22 cellular contexts compared by ENCODE assay signal in genomic region chr4:95590615-95591014, GRCh38. TPM values are rescaled to one million over a fixed set of nuclear protein-coding genes. Genes with fewer than 3 reads are reported as not detected.
A peak's percentile ranks its signal among the peaks of the same experiment; 100 is the strongest.
DNase-seq lines count a peak whose midpoint lies in the region; ATAC-seq, FAIRE-seq and TF ChIP-seq lines count a peak whose summit lies in the region.
"Had no signal": no experiment of that assay in that cellular context is flagged by ENCODE, and none has a peak within 500 bp of the region (broad histone marks: within the 10 kb centered on the region; RNA-seq: fewer than 3 reads in every experiment).

No MANE protein-coding gene starts in this region.

- H3K9me2 ChIP-seq in GM23338 (ENCODE audit: insufficient read depth): no peaks in the 10 kb centered on the region

- peak overlapping the region; percentile 81 for H3K27ac ChIP-seq in 22Rv1
- H3K27ac ChIP-seq in GM23338 (ENCODE audit: low read depth): no peak overlapping the region
- no peak overlapping the region for H3K27ac ChIP-seq in neural progenitor cell
- H3K27ac ChIP-seq: C4-2B had no signal

- no peaks in the 10 kb centered on the region for H3K9me3 ChIP-seq in neural progenitor cell (ENCODE audit: low read depth)

- H3K9me3 Mint-ChIP-seq in GM23338 (no peaks in the 10 kb centered on the region), neural progenitor cell (peaks cover 2% of the 10 kb centered on the region)
- H3K9me3 Mint-ChIP-seq: CD4-positive, alpha-beta T cell had no signal

- no peak overlapping the region for H3K4me2 ChIP-seq in GM23338
- H3K4me2 ChIP-seq in neural progenitor cell: no peak overlapping the region

- H3K4me3 ChIP-seq in GM23338: no peak overlapping the region
- H3K4me3 ChIP-seq in bronchial epithelial cell (ENCODE audit: low read depth, low read length): no peak overlapping the region
- H3K4me3 ChIP-seq in neural progenitor cell: no peak overlapping the region

- no peaks in the 10 kb centered on the region for H3K36me3 ChIP-seq in GM23338 (ENCODE audit: insufficient read depth)
- no peaks in the 10 kb centered on the region for H3K36me3 ChIP-seq in bronchial epithelial cell (ENCODE audit: control insufficient read depth, insufficient read depth, low read length)
- no peaks in the 10 kb centered on the region for H3K36me3 ChIP-seq in neural progenitor cell

- no peaks in the 10 kb centered on the region for H3K27me3 ChIP-seq in GM23338 (ENCODE audit: insufficient read depth)
- H3K27me3 ChIP-seq in bronchial epithelial cell (ENCODE audit: control insufficient read depth, insufficient read depth, low read length): no peaks in the 10 kb centered on the region
- no peaks in the 10 kb centered on the region for H3K27me3 ChIP-seq in neural progenitor cell

- H2AFZ ChIP-seq in GM23338 (no peak overlapping the region), neural progenitor cell (replicated peaks) (no peak overlapping the region)

- peak; percentile 64 for FAIRE-seq in bronchial epithelial cell (lab: Jason Lieb, UNC)
- FAIRE-seq: A204.1, GM12892, GM18507, H1, HepG2 had no signal

- H3K36me3 Mint-ChIP-seq in GM23338 (ENCODE audit: low read depth) (no peaks in the 10 kb centered on the region), neural progenitor cell (no peaks in the 10 kb centered on the region)
- H3K36me3 Mint-ChIP-seq: IgD-negative memory B cell had no signal

- DNase-seq in GM23338 (ENCODE audit: low spot score): no peak
- DNase-seq in bronchial epithelial cell (ENCODE audit: low read depth): no peak
- no peak for DNase-seq in neural progenitor cell (ENCODE audit: low spot score)
- DNase-seq: AML-193; CD4-positive, alpha-beta T cell; DMS153; DMS79; GDM1; HCEC 1CT; KG1 had no signal

- H3K4me3 Mint-ChIP-seq in GM23338 (no peak overlapping the region), neural progenitor cell (no peak overlapping the region)
- H3K4me3 Mint-ChIP-seq: CD4-positive, alpha-beta T cell; IgD-negative memory B cell had no signal

- H3K9ac ChIP-seq in neural progenitor cell: no peak overlapping the region

- H3K4me1 ChIP-seq in GM23338 (ENCODE audit: insufficient read depth) (no peaks in the 10 kb centered on the region), neural progenitor cell (no peaks in the 10 kb centered on the region)

- no peaks in the 10 kb centered on the region for H3K27me3 Mint-ChIP-seq in GM23338 (ENCODE audit: insufficient read depth, low read depth, poor library complexity)
- H3K27me3 Mint-ChIP-seq in neural progenitor cell (ENCODE audit: insufficient read depth, low read depth): no peaks in the 10 kb centered on the region
- H3K27me3 Mint-ChIP-seq: CD4-positive, alpha-beta T cell; IgD-negative memory B cell had no signal

- no peak for TF ChIP-seq RAD21 in Ishikawa (IDR thresholded peaks at IDR 0.05; ENCODE audit: low read depth)

- no peaks in the 10 kb centered on the region for H3F3A ChIP-seq in GM23338 (replicated peaks; ENCODE audit: low read depth)
- no peaks in the 10 kb centered on the region for H3F3A ChIP-seq in neural progenitor cell (ENCODE audit: low read depth)

- no peak overlapping the region for H3K27ac Mint-ChIP-seq in GM23338
- H3K27ac Mint-ChIP-seq in neural progenitor cell: no peak overlapping the region
- H3K27ac Mint-ChIP-seq: CD4-positive, alpha-beta T cell; IgD-negative memory B cell had no signal

- ATAC-seq in GM23338 (no peak), GM18873 (IDR thresholded peaks at IDR 0.05; ENCODE audit: low FRiP score, unreplicated experiment) (no peak)
- ATAC-seq: HepG2 had no signal

- H3K79me2 ChIP-seq in GM23338 (replicated peaks; ENCODE audit: insufficient read depth) (no peaks in the 10 kb centered on the region), neural progenitor cell (ENCODE audit: low read depth) (no peaks in the 10 kb centered on the region)

- TF ChIP-seq CTCF in 22Rv1 (IDR thresholded peaks at IDR 0.05) (no peak), GM23338 (conservative IDR thresholded peaks at IDR 0.05; ENCODE audit: low read depth in 2 of 2) (no peak), bronchial epithelial cell (IDR thresholded peaks at IDR 0.05; ENCODE audit: insufficient read depth, low read length, severe bottlenecking) (no peak), neural progenitor cell (IDR thresholded peaks at IDR 0.05) (no peak)

- no peak for TF ChIP-seq EP300 in Ishikawa (IDR thresholded peaks at IDR 0.05; ENCODE audit: borderline replicate concordance)

- H4K20me1 ChIP-seq in GM23338 (replicated peaks; ENCODE audit: insufficient read depth) (no peaks in the 10 kb centered on the region), neural progenitor cell (ENCODE audit: low read depth) (no peaks in the 10 kb centered on the region)

- H3K4me1 Mint-ChIP-seq in GM23338 (no peaks in the 10 kb centered on the region), neural progenitor cell (no peaks in the 10 kb centered on the region)
- H3K4me1 Mint-ChIP-seq: IgD-negative memory B cell had no signal

TF ChIP-seq in GM23338, 12 proteins besides CTCF, POLR2A, EP300 and RAD21:
- TF ChIP-seq REST (IDR thresholded peaks at IDR 0.05; ENCODE audit: unreplicated experiment) (peak; percentile 37), ZNF114 (CRISPR knock-in tag; IDR thresholded peaks at IDR 0.05) (no peak)

TF ChIP-seq in Ishikawa, 13 proteins besides CTCF, POLR2A, EP300 and RAD21:
- TF ChIP-seq FOXM1 (IDR thresholded peaks at IDR 0.05; ENCODE audit: borderline replicate concordance, low read depth) (no peak), REST (IDR thresholded peaks at IDR 0.05; ENCODE audit: low read depth) (peak; percentile 70), ZBTB7A (IDR thresholded peaks at IDR 0.05; ENCODE audit: low read depth) (no peak)

RNA-seq across cellular contexts. Expression of gene UNC5C, which starts 41.8 kb away (rescaled TPM):
- 0.12 and 0.21 TPM in 2 replicates for total RNA-seq in GM23338 (2014; rRNA removed; shearing (Covaris generic))
- polyA plus RNA-seq in GM23338 (2016; fragmentation: Nextera tagmentation; extraction: Ambion mirVana): 0.08 and 0.16 TPM in 2 replicates
- total RNA-seq in bronchial epithelial cell (not detected in 2 replicates), neural progenitor cell (ENCODE audit: low replicate concordance) (0.15 and 0.39 TPM in 2 replicates)
- total RNA-seq: CD4-positive, alpha-beta T cell; Daoy; HepG2 had no signal
- polyA plus RNA-seq: BJ, HepG2, IgD-negative memory B cell had no signal
